17 cellular contexts compared by ENCODE assay signal in the genomic region with DNA sequence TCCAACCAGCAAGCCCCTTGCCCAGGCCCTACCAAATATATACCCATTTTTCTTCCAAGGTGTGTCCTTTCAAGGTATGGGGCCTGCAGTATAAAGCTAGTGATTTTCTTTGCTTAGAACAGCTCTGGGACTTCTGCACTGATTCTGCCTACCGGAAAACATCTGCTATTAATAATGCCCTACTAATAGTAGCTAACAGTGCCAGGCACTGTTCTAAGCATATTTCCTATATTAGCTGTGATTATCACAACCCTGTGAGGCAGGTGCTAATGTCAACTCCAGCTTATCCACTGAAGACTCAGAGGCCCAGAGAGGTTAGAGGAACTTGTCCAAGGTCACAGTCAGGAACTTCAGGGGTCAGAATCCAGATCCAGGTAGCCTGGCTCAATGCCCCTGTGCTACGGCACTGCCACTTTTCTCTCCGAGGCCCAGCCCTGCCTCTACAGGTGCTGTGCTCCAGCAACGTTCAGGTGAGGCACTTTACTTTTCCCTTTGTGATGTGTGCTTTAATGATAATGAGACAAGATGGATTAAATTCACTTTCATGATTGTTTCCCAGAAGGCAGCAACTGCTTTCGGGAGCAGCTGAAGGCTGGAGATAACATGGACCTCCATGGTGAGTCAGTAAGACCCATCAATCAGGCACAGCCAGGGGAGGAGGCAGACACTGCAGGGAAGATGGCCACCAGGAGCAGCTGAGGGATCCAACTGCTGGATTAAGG. TPM values are rescaled to one million over a fixed set of nuclear protein-coding genes. Genes with fewer than 3 reads are reported as not detected.
"Had no signal": no experiment of that assay in that cellular context is flagged by ENCODE, and none has a peak within 500 bp of the region (broad histone marks: within the 10 kb centered on the region; RNA-seq: fewer than 3 reads in every experiment).

No MANE protein-coding gene starts in this region.

- H3K4me1 ChIP-seq: ascending aorta, tibial nerve had no signal

- H3K9me3 ChIP-seq: ascending aorta, right atrium auricular region, tibial nerve had no signal

- H3K27ac ChIP-seq: ascending aorta, heart left ventricle, right atrium auricular region, tibial nerve had no signal

- ATAC-seq: activated CD4-positive, CD25-positive, alpha-beta regulatory T cell treated with anti-CD3 and anti-CD28 coated beads, Interleukin-2, amount 50 U/mL, for 24 hours; heart left ventricle; left lobe of liver; stimulated activated naive B cell treated with anti-CD40 and anti-IgM and Interleukin-4, amounts not matched to agents 10 μg/mL and 1 μg/mL and 100 μg/mL, for 72 hours; T-cell had no signal

- DNase-seq: activated CD4-positive, alpha-beta T cell treated with anti-CD3 and anti-CD28 coated beads, Interleukin-2, amount 50 U/mL, for 4 hours; activated effector memory CD4-positive, alpha-beta T cell treated with anti-CD3 and anti-CD28 coated beads, Interleukin-2, amount 50 U/mL, for 16 hours; activated naive CD8-positive, alpha-beta T cell treated with anti-CD3 and anti-CD28 coated beads, Interleukin-2, amount 10 ng/mL, durations not matched to agents 7 days and 5 days; activated T-cell treated with anti-CD3 and anti-CD28 coated beads, Interleukin-2, amount 50 U/mL, for 1 hour; heart left ventricle; stimulated activated naive B cell treated with anti-CD40 and anti-IgM and Interleukin-4, amounts not matched to agents 10 μg/mL and 1 μg/mL and 100 μg/mL, for 72 hours; T-cell; T1000 had no signal

- H3K27me3 ChIP-seq: ascending aorta, heart left ventricle, right atrium auricular region, tibial nerve had no signal

- H3K4me3 ChIP-seq: ascending aorta, heart left ventricle, right atrium auricular region, tibial nerve had no signal

- H3K36me3 ChIP-seq: ascending aorta, heart left ventricle, right atrium auricular region, tibial nerve had no signal

RNA-seq across cellular contexts. Expression of a gene that starts 26.7 kb away (rescaled TPM):
- total RNA-seq: activated naive CD8-positive, alpha-beta T cell treated with anti-CD3 and anti-CD28 coated beads, Interleukin-2, amount 10 ng/mL, durations not matched to agents 7 days and 5 days; ascending aorta; frontal cortex; heart left ventricle; right atrium auricular region; SK-MEL-5; subcutaneous adipose tissue; tibial nerve had no signal
- polyA plus RNA-seq: heart left ventricle, neural cell had no signal
